ENCODE assay signal across 8 cellular contexts in genomic region chr13:32314968-32315254, GRCh38. TPM values are rescaled to one million over a fixed set of nuclear protein-coding genes. Genes with fewer than 3 reads are reported as not detected.
A peak's percentile ranks its signal among the peaks of the same experiment; 100 is the strongest.
DNase-seq lines count a peak whose midpoint lies in the region; ATAC-seq and TF ChIP-seq lines count a peak whose summit lies in the region.

No MANE protein-coding gene starts in this region.

- BruUV-seq in PC-3 (replicated peaks; lab: Mats Ljungman, UMichigan) = TSS peak; percentile 90

- H3K27me3 ChIP-seq in PC-3 (ENCODE audit: low read length) (no peaks in the 10 kb centered on the region), psoas muscle (ENCODE audit: insufficient read depth in 3 of 3, low read length in 2 of 3) (no peaks in the 10 kb centered on the region)

- no peaks in the 10 kb centered on the region for H3F3A ChIP-seq in PC-3 (ENCODE audit: low read length, unreplicated experiment)

- ATAC-seq in HG02981 (IDR thresholded peaks at IDR 0.05; ENCODE audit: unreplicated experiment) (peak; percentile 35), PC-3 (no peak), psoas muscle (peak; percentile 25 to 58 (median 40))

- DNase-seq in activated T-cell treated with anti-CD3 and anti-CD28 coated beads for 1 hour (ENCODE audit: low read depth) (peak; percentile 37), PC-3 (peak; percentile 5), glutamatergic neuron (no peak), psoas muscle (no peak), 8988T (no peak)
- DNase-seq in activated T-cell treated with anti-CD3 and anti-CD28 coated beads, Interleukin-2, amount 50 U/mL, for 1 hour = no peak
- peak; percentile 65 for DNase-seq in activated naive CD4-positive, alpha-beta T cell treated with anti-CD3 and anti-CD28 coated beads, Interleukin-2, amount 10 ng/mL, durations not matched to agents 7 days and 5 days

- H3K36me3 Mint-ChIP-seq in activated naive CD4-positive, alpha-beta T cell treated with anti-CD3 and anti-CD28 coated beads, Interleukin-2, amount 10 ng/mL, durations not matched to agents 7 days and 5 days = peaks cover 14% of the 10 kb centered on the region
- no peaks in the 10 kb centered on the region for H3K36me3 Mint-ChIP-seq in glutamatergic neuron (ENCODE audit: unreplicated experiment)

- POLR2A ChIA-PET in PC-3 (lab: Charles Lee; ENCODE audit: unreplicated experiment) = no interaction called here

- peak overlapping the region; percentile 95 for H3K9ac ChIP-seq in PC-3 (ENCODE audit: low read length)

- H3K36me3 ChIP-seq in PC-3 (ENCODE audit: low read depth, low read length) = no peaks in the 10 kb centered on the region; the same call in 1 of the 2 replicates
- no peaks in the 10 kb centered on the region for H3K36me3 ChIP-seq in psoas muscle (ENCODE audit: insufficient read depth in 1 of 2, low read depth in 1 of 2)

- peaks cover 4% of the 10 kb centered on the region for H3K27me3 Mint-ChIP-seq in activated naive CD4-positive, alpha-beta T cell treated with anti-CD3 and anti-CD28 coated beads, Interleukin-2, amount 10 ng/mL, durations not matched to agents 7 days and 5 days
- H3K27me3 Mint-ChIP-seq in glutamatergic neuron (ENCODE audit: unreplicated experiment) = no peaks in the 10 kb centered on the region

- TF ChIP-seq CTCF in PC-3 (conservative IDR thresholded peaks at IDR 0.05; ENCODE audit: low read depth, low read length) (no peak), glutamatergic neuron (IDR thresholded peaks at IDR 0.05; ENCODE audit: partially characterized antibody, unreplicated experiment) (no peak), psoas muscle (IDR thresholded peaks at IDR 0.05) (no peak)

- 15 to 22% (median 22%) methylated on average over 7 of the region's 7 CpGs for WGBS in psoas muscle, 3 donors

- no peaks in the 10 kb centered on the region for H3K9me3 Mint-ChIP-seq in activated naive CD4-positive, alpha-beta T cell treated with anti-CD3 and anti-CD28 coated beads, Interleukin-2, amount 10 ng/mL, durations not matched to agents 7 days and 5 days
- peaks cover 2% of the 10 kb centered on the region for H3K9me3 Mint-ChIP-seq in glutamatergic neuron (ENCODE audit: unreplicated experiment)

- H3K27ac ChIP-seq in PC-3 (ENCODE audit: low read length) (peak overlapping the region; percentile 88), psoas muscle (peak overlapping the region; percentile 89)

- H3K4me3 Mint-ChIP-seq in activated naive CD4-positive, alpha-beta T cell treated with anti-CD3 and anti-CD28 coated beads, Interleukin-2, amount 10 ng/mL, durations not matched to agents 7 days and 5 days = peak overlapping the region; percentile 92
- peak overlapping the region; percentile 95 for H3K4me3 Mint-ChIP-seq in glutamatergic neuron (ENCODE audit: unreplicated experiment)

- H3K4me1 ChIP-seq in PC-3 (ENCODE audit: insufficient read depth, low read length) = peaks cover 17% of the 10 kb centered on the region
- no peaks in the 10 kb centered on the region for H3K4me1 ChIP-seq in psoas muscle

- H3K9me3 ChIP-seq in PC-3 (ENCODE audit: low read length) = no peaks in the 10 kb centered on the region
- no peaks in the 10 kb centered on the region for H3K9me3 ChIP-seq in psoas muscle

- intact Hi-C loops in PC-3 (cut with micrococcal nuclease) (loop anchor here (5.0 to 10.0 kb wide), 3 partner anchors 48 to 222 kb away; partner anchors contain the start of genes N4BP2L1 and N4BP2L2), psoas muscle (cut with DNase I) (loop anchor here (5.0 to 10.0 kb wide), 4 partner anchors 298 to 408 kb away; no protein-coding TSS in a partner anchor)

- peak overlapping the region; percentile 99 for H2AFZ ChIP-seq in PC-3 (ENCODE audit: low read length)

- peaks cover 46% of the 10 kb centered on the region for H3K4me1 Mint-ChIP-seq in activated naive CD4-positive, alpha-beta T cell treated with anti-CD3 and anti-CD28 coated beads, Interleukin-2, amount 10 ng/mL, durations not matched to agents 7 days and 5 days
- no peaks in the 10 kb centered on the region for H3K4me1 Mint-ChIP-seq in glutamatergic neuron (ENCODE audit: low read depth, unreplicated experiment)

- H3K9me2 ChIP-seq in PC-3 (replicated peaks; ENCODE audit: low read length) = no peaks in the 10 kb centered on the region

- CTCF ChIA-PET in PC-3 (lab: Charles Lee) = interaction anchor here (0.5 kb wide), 1 partner anchor 401 kb away, joined by 3 read pairs; no protein-coding TSS in a partner anchor
- CTCF ChIA-PET in activated naive CD4-positive, alpha-beta T cell treated with anti-CD3 and anti-CD28 coated beads, Interleukin-2, amount 10 ng/mL, durations not matched to agents 7 days and 5 days (lab: Charles Lee) = interaction anchor here (0.6 to 1.9 kb wide), 7 partner anchors 9 to 405 kb away, joined by 3 to 8 read pairs (median 3); partner anchors contain the start of gene N4BP2L1

- H4K20me1 ChIP-seq in PC-3 (ENCODE audit: low read length) = no peaks in the 10 kb centered on the region

- H3K4me3 ChIP-seq in PC-3 (ENCODE audit: low read length) (peak overlapping the region; percentile 86), psoas muscle (peak overlapping the region; percentile 73)

- H3K27ac Mint-ChIP-seq in activated naive CD4-positive, alpha-beta T cell treated with anti-CD3 and anti-CD28 coated beads, Interleukin-2, amount 10 ng/mL, durations not matched to agents 7 days and 5 days = peak overlapping the region; percentile 99
- H3K27ac Mint-ChIP-seq in glutamatergic neuron (ENCODE audit: unreplicated experiment) = peak overlapping the region; percentile 94

- peaks cover 12% of the 10 kb centered on the region for H3K79me2 ChIP-seq in PC-3 (ENCODE audit: low read length)

- H3K4me2 ChIP-seq in PC-3 (ENCODE audit: low read length) = peak overlapping the region; percentile 98

RNA-seq across cellular contexts. Expression of gene ZAR1L, which starts 0.3 kb away (rescaled TPM):
- total RNA-seq in PC-3 (2014; rRNA removed) = not detected in 2 replicates
- not detected for total RNA-seq in glutamatergic neuron (ENCODE audit: unreplicated experiment)
- total RNA-seq in psoas muscle = not detected
- polyA plus RNA-seq in psoas muscle = not detected

RNA-seq across cellular contexts. Expression of gene BRCA2, which starts 0.4 kb away (rescaled TPM):
- total RNA-seq in PC-3 (2014; rRNA removed) (9.1 and 16.8 TPM in 2 replicates), glutamatergic neuron (ENCODE audit: unreplicated experiment) (3.0 TPM), psoas muscle (under 1 TPM; 0.11 to 0.34 (median 0.20) TPM)
- polyA plus RNA-seq in psoas muscle = under 1 TPM; 0.01 to 0.09 (median 0.07) TPM

Comparison
In these comparisons a context has a peak if more than half of its experiments do, and no peak if none do; other contexts are left out.
1. DNase-seq: peak in activated T-cell treated with anti-CD3 and anti-CD28 coated beads for 1 hour (single experiment), PC-3 (single experiment) and activated naive CD4-positive, alpha-beta T cell treated with anti-CD3 and anti-CD28 coated beads, Interleukin-2, amount 10 ng/mL, durations not matched to agents 7 days and 5 days (single experiment); none in activated T-cell treated with anti-CD3 and anti-CD28 coated beads, Interleukin-2, amount 50 U/mL, for 1 hour (single experiment), glutamatergic neuron (single experiment), psoas muscle (0 of 2) and 8988T (single experiment).